ENCODE assay signal across 14 cellular contexts in the genomic region with DNA sequence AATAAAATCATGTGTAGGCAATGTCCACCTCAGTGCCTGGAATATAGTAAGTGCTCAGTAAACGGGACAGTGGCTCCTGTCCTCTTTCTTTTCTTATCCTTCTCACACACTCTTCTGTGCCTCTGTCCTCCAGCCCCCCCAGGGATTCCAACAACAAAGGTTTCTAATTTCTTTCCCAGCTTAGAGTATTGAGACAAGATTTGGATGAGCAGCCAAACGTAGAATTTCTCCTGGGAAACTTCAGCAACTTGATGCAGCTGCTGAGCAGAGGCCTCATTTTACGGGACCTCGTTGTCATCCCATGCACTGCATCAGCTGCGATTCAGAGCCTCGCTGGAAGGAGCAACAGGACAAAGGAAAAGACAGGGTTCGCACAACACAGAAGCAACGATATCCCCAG.
DNase-seq lines count a peak whose midpoint lies in the region; ATAC-seq and TF ChIP-seq lines count a peak whose summit lies in the region.
"Had no signal": no experiment of that assay in that cellular context is flagged by ENCODE, and none has a peak within 500 bp of the region (broad histone marks: within the 10 kb centered on the region; RNA-seq: fewer than 3 reads in every experiment).

No MANE protein-coding gene starts in this region.

- H3K27ac Mint-ChIP-seq in neural progenitor cell = peak overlapping the region; percentile 73
- H3K27ac Mint-ChIP-seq: CD14-positive monocyte; CD4-positive, alpha-beta memory T cell; H9 had no signal

- H3K79me2 ChIP-seq in neural progenitor cell (ENCODE audit: low read depth) (no peaks in the 10 kb centered on the region), PC-9 (ENCODE audit: low read depth) (no peaks in the 10 kb centered on the region)

- TF ChIP-seq CTCF in neural progenitor cell (IDR thresholded peaks at IDR 0.05) (no peak), PC-9 (conservative IDR thresholded peaks at IDR 0.05) (no peak)

- no peak overlapping the region for H2AFZ ChIP-seq in neural progenitor cell (replicated peaks)
- no peak overlapping the region for H2AFZ ChIP-seq in PC-9

- no peaks in the 10 kb centered on the region for H3K9me3 ChIP-seq in neural progenitor cell (ENCODE audit: low read depth)
- no peaks in the 10 kb centered on the region for H3K9me3 ChIP-seq in PC-9 (ENCODE audit: insufficient read depth, low read depth)

- H3K4me1 ChIP-seq in neural progenitor cell (no peaks in the 10 kb centered on the region), PC-9 (replicated peaks; ENCODE audit: insufficient read depth) (no peaks in the 10 kb centered on the region)

- H3K36me3 Mint-ChIP-seq in neural progenitor cell = peaks cover 7% of the 10 kb centered on the region
- H3K36me3 Mint-ChIP-seq: CD14-positive monocyte; CD4-positive, alpha-beta memory T cell had no signal

- H3K27me3 Mint-ChIP-seq in neural progenitor cell (ENCODE audit: insufficient read depth, low read depth) = peaks cover 11% of the 10 kb centered on the region
- H3K27me3 Mint-ChIP-seq: CD4-positive, alpha-beta memory T cell had no signal

- no peak for ATAC-seq in left ventricle myocardium superior

- CTCF ChIA-PET in PC-9 (lab: Charles Lee) = no interaction called here

- H3K4me1 Mint-ChIP-seq in neural progenitor cell = peaks cover 59% of the 10 kb centered on the region
- H3K4me1 Mint-ChIP-seq: CD14-positive monocyte; CD4-positive, alpha-beta memory T cell had no signal

- H3K27me3 ChIP-seq in neural progenitor cell (no peaks in the 10 kb centered on the region), PC-9 (ENCODE audit: insufficient read depth, low read depth) (peaks cover 9% of the 10 kb centered on the region; the same call in 1 of the 2 replicates)
- H3K27me3 ChIP-seq: BLaER1 had no signal

- intact Hi-C loops in left ventricle myocardium superior (cut with micrococcal nuclease) (no loop called here), PC-9 (cut with micrococcal nuclease; ENCODE audit: unreplicated experiment) (no loop called here)

- H3K4me2 ChIP-seq in neural progenitor cell (no peak overlapping the region), PC-9 (no peak overlapping the region)
- H3K4me2 ChIP-seq: BLaER1 had no signal

- H3K9me2 ChIP-seq in PC-9 (ENCODE audit: insufficient read depth) = no peaks in the 10 kb centered on the region

- H3K36me3 ChIP-seq in neural progenitor cell (no peaks in the 10 kb centered on the region), PC-9 (ENCODE audit: low read depth) (no peaks in the 10 kb centered on the region)
- H3K36me3 ChIP-seq: BLaER1 had no signal

- DNase-seq in NCI-H2171 treated with DMSO at 0.1 percent for 48 hours (lab: John Stamatoyannopoulos, UW) (peak; percentile 24), NCI-H2171 (lab: John Stamatoyannopoulos, UW) (no peak), left kidney (ENCODE audit: low read depth, low spot score) (peak; percentile 91), neural progenitor cell (ENCODE audit: low spot score) (no peak), left ventricle myocardium superior (no peak), PC-9 (no peak), midbrain (lab: John Stamatoyannopoulos, UW) (no peak)
- DNase-seq: 8988T; CD4-positive, alpha-beta memory T cell; DMS153; DMS79 treated with DMSO at 0.1 percent for 48 hours; H9 had no signal

- H4K20me1 ChIP-seq in neural progenitor cell (ENCODE audit: low read depth) = no peaks in the 10 kb centered on the region
- no peaks in the 10 kb centered on the region for H4K20me1 ChIP-seq in PC-9 (ENCODE audit: insufficient read depth)
- H4K20me1 ChIP-seq: BLaER1 had no signal

- H3K27ac ChIP-seq in neural progenitor cell = no peak overlapping the region
- no peak overlapping the region for H3K27ac ChIP-seq in PC-9
- H3K27ac ChIP-seq: BLaER1 had no signal

- POLR2A ChIA-PET in PC-9 (lab: Charles Lee; ENCODE audit: unreplicated experiment) = no interaction called here

- H3K4me3 Mint-ChIP-seq in neural progenitor cell = no peak overlapping the region
- H3K4me3 Mint-ChIP-seq: CD14-positive monocyte; CD4-positive, alpha-beta memory T cell; H9 had no signal

- H3F3A ChIP-seq in neural progenitor cell (ENCODE audit: low read depth) (peaks cover 5% of the 10 kb centered on the region), PC-9 (ENCODE audit: insufficient read depth, low read depth) (no peaks in the 10 kb centered on the region)

- no TSS peak for BruUV-seq in PC-9 (replicated peaks; lab: Mats Ljungman, UMichigan)

- no peak overlapping the region for H3K4me3 ChIP-seq in neural progenitor cell
- H3K4me3 ChIP-seq in PC-9 = no peak overlapping the region
- H3K4me3 ChIP-seq: BLaER1 had no signal

- peaks cover 27% of the 10 kb centered on the region for H3K9me3 Mint-ChIP-seq in neural progenitor cell

- no peak overlapping the region for H3K9ac ChIP-seq in neural progenitor cell
- H3K9ac ChIP-seq: BLaER1 had no signal

Comparison
In these comparisons a context has a peak if more than half of its experiments do, and no peak if none do; other contexts are left out.
1. DNase-seq: peak in NCI-H2171 treated with DMSO at 0.1 percent for 48 hours (single experiment) and left kidney (single experiment); none in NCI-H2171 (single experiment), neural progenitor cell (single experiment), left ventricle myocardium superior (single experiment), PC-9 (0 of 2) and midbrain (single experiment).